In the genomic region with DNA sequence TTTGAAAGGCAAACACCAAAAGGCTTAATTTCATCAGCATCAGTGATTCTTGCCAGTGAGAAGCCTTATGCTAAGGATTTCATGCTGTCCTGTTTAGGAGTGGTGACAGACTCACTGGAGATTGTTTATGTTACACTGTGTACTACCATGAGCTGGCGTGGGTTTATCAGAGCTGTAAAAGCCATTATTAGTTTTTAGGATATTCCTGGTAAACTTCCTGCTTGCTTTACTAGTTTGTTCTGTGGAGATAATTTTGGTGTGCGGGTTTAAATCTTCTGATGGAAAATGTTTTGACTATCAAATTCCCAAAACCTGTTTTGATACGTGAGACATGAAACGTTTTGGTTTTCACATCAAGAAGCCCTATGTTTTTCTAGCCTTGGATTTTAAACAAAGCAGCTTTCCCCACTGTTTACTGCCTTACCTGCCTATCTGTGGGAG, we compare ENCODE assay signal across 16 cellular contexts. TPM values are rescaled to one million over a fixed set of nuclear protein-coding genes. Genes with fewer than 3 reads are reported as not detected.
A peak's percentile ranks its signal among the peaks of the same experiment; 100 is the strongest.
DNase-seq lines count a peak whose midpoint lies in the region; ATAC-seq, FAIRE-seq and TF ChIP-seq lines count a peak whose summit lies in the region.
"Had no signal": no experiment of that assay in that cellular context is flagged by ENCODE, and none has a peak within 500 bp of the region (broad histone marks: within the 10 kb centered on the region; RNA-seq: fewer than 3 reads in every experiment).

No MANE protein-coding gene starts in this region.

- WGBS in right lobe of liver (ENCODE audit: insufficient coverage, low coverage, low lambda C conversion rate, missing lambda C conversion rate) = 38% methylated on average over 4 of the region's 4 CpGs
- 86% methylated on average over 4 of the region's 4 CpGs for WGBS in HepG2 (ENCODE audit: low lambda C conversion rate)
- no CpG with 5 or more reads among the region's 4 CpGs for WGBS in mesendoderm (ENCODE audit: extremely low coverage, insufficient coverage, low lambda C conversion rate)

- H3K9ac ChIP-seq in HepG2 (ENCODE audit: insufficient read depth, low read depth, low read length) = no peak overlapping the region
- H3K9ac ChIP-seq in mesendoderm (ENCODE audit: low read length) = no peak overlapping the region
- H3K9ac ChIP-seq in neural progenitor cell = no peak overlapping the region

- H3K4me3 Mint-ChIP-seq in neural progenitor cell = no peak overlapping the region
- H3K4me3 Mint-ChIP-seq: activated CD4-positive, alpha-beta memory T cell treated with anti-CD3 and anti-CD28 coated beads, Interleukin-2, amount 10 ng/mL, durations not matched to agents 7 days and 5 days had no signal

- H3K9me3 ChIP-seq in right lobe of liver = no peaks in the 10 kb centered on the region
- no peaks in the 10 kb centered on the region for H3K9me3 ChIP-seq in HepG2 (ENCODE audit: low read length)
- no peaks in the 10 kb centered on the region for H3K9me3 ChIP-seq in neural progenitor cell (ENCODE audit: low read depth)

- H3K18ac ChIP-seq in mesendoderm (ENCODE audit: low read length) = no peak overlapping the region

- peaks cover 2% of the 10 kb centered on the region for H3K27me3 Mint-ChIP-seq in neural progenitor cell (ENCODE audit: insufficient read depth, low read depth)
- H3K27me3 Mint-ChIP-seq: naive B cell had no signal

- no peak overlapping the region for H3K4ac ChIP-seq in mesendoderm (ENCODE audit: low read depth, low read length)

- intact Hi-C loops in right lobe of liver (cut with DNase I) = no loop called here
- intact Hi-C loops in HepG2 (cut with micrococcal nuclease; ENCODE audit: unreplicated experiment) = no loop called here

- no peak overlapping the region for H3K56ac ChIP-seq in mesendoderm (ENCODE audit: low read length)

- TF ChIP-seq EP300 in HepG2 (IDR thresholded peaks at IDR 0.05; ENCODE audit: low read depth in 2 of 2, low read length in 2 of 2) (no peak), HepG2 (CRISPR knock-in tag; IDR thresholded peaks at IDR 0.05; ENCODE audit: borderline replicate concordance) (no peak)

- H3K27me3 ChIP-seq in right lobe of liver (no peaks in the 10 kb centered on the region), HepG2 (ENCODE audit: control insufficient read depth in 1 of 2, insufficient read depth in 2 of 2, low read length in 2 of 2) (no peaks in the 10 kb centered on the region), mesendoderm (ENCODE audit: insufficient read depth, low read length, poor library complexity) (no peaks in the 10 kb centered on the region), neural progenitor cell (no peaks in the 10 kb centered on the region)

- no peak overlapping the region for H2BK15ac ChIP-seq in mesendoderm (replicated peaks; ENCODE audit: low read depth)

- peaks cover 0 to 14% (median 1%) of the 10 kb centered on the region in 4 donors for H3K4me1 ChIP-seq in right lobe of liver
- H3K4me1 ChIP-seq in HepG2 (ENCODE audit: insufficient read depth, low read length) = peaks cover 16% of the 10 kb centered on the region
- peaks cover 10% of the 10 kb centered on the region for H3K4me1 ChIP-seq in mesendoderm (ENCODE audit: control insufficient read depth, low read depth, low read length)
- H3K4me1 ChIP-seq in neural progenitor cell = peaks cover 5% of the 10 kb centered on the region

- H3K4me2 ChIP-seq in HepG2 (ENCODE audit: low read depth, low read length) (no peak overlapping the region), mesendoderm (ENCODE audit: low read length) (no peak overlapping the region), neural progenitor cell (no peak overlapping the region)

- TF ChIP-seq CTCF in right lobe of liver (IDR thresholded peaks at IDR 0.05) (no peak), HepG2 (CRISPR knock-in tag; IDR thresholded peaks at IDR 0.05) (no peak), neural progenitor cell (IDR thresholded peaks at IDR 0.05) (no peak)

- no TSS peak for BruUV-seq in HepG2 (replicated peaks; lab: Mats Ljungman, UMichigan)

- H4K20me1 ChIP-seq in HepG2 (ENCODE audit: insufficient read depth, low read length) = no peaks in the 10 kb centered on the region; the same call in 1 of the 2 replicates
- H4K20me1 ChIP-seq in neural progenitor cell (ENCODE audit: low read depth) = no peaks in the 10 kb centered on the region

- no peak overlapping the region for H2BK120ac ChIP-seq in mesendoderm (ENCODE audit: low read depth, low read length)

- no peak for DNase-seq in right lobe of liver
- DNase-seq in HepG2 (ENCODE audit: low spot score) = no peak
- DNase-seq in fibroblast of gingiva (ENCODE audit: low read depth) = peak; percentile 66
- DNase-seq in mesendoderm = peak; percentile 57
- DNase-seq in neural progenitor cell (ENCODE audit: low spot score) = no peak
- DNase-seq in NCI-H1436 (lab: John Stamatoyannopoulos, UW) = no peak
- DNase-seq in activated CD4-positive, alpha-beta T cell treated with anti-CD3 and anti-CD28 coated beads, Interleukin-2, amount 50 U/mL, for 1 hour = no peak
- DNase-seq in middle frontal gyrus (ENCODE audit: extremely low spot score, low spot score) = no peak
- DNase-seq: activated CD4-positive, alpha-beta memory T cell treated with anti-CD3 and anti-CD28 coated beads, Interleukin-2, amount 10 ng/mL, durations not matched to agents 7 days and 5 days; activated naive CD4-positive, alpha-beta T cell; naive B cell; NCI-H1105 treated with DMSO at 0.1 percent for 48 hours; NCI-H446 treated with DMSO at 0.1 percent for 48 hours; RPMI8226; stimulated activated CD4-positive, alpha-beta T cell treated with anti-CD3 and anti-CD28 coated beads, Interleukin-12 subunit alpha, Interleukin-12 subunit beta, amount 100 ng/mL, for 4 hours; T-helper 9 cell had no signal

- peaks cover 5% of the 10 kb centered on the region for H3K9me3 Mint-ChIP-seq in neural progenitor cell
- H3K9me3 Mint-ChIP-seq: naive B cell had no signal

- H4K8ac ChIP-seq in mesendoderm (ENCODE audit: low read depth, low read length) = no peak overlapping the region

- H3K23ac ChIP-seq in mesendoderm (ENCODE audit: low read length) = no peak overlapping the region

- no peaks in the 10 kb centered on the region for H3F3A ChIP-seq in neural progenitor cell (ENCODE audit: low read depth)

- H3K79me1 ChIP-seq in mesendoderm (ENCODE audit: low read length) = peaks cover 27% of the 10 kb centered on the region

- TF ChIP-seq RAD21 in HepG2 (CRISPR knock-in tag; IDR thresholded peaks at IDR 0.05) = no peak

- H3K79me2 ChIP-seq in HepG2 (ENCODE audit: insufficient read depth, low read length) (peaks cover 31% of the 10 kb centered on the region), mesendoderm (ENCODE audit: control insufficient read depth, insufficient read depth, low read length) (peaks cover 65% of the 10 kb centered on the region), neural progenitor cell (ENCODE audit: low read depth) (peaks cover 60% of the 10 kb centered on the region)

- ATAC-seq in right lobe of liver (peak; percentile 38 to 77 (median 56)), HepG2 (no peak)

- no peak overlapping the region for H3K27ac Mint-ChIP-seq in neural progenitor cell
- H3K27ac Mint-ChIP-seq: activated CD4-positive, alpha-beta memory T cell treated with anti-CD3 and anti-CD28 coated beads, Interleukin-2, amount 10 ng/mL, durations not matched to agents 7 days and 5 days had no signal

- no peak overlapping the region for H2BK5ac ChIP-seq in mesendoderm (ENCODE audit: low read length)

- CTCF ChIA-PET in HepG2 (lab: Yijun Ruan, JAX; ENCODE audit: low intra/inter-chr PET ratio, low total read pairs) = no interaction called here

- H2AFZ ChIP-seq in HepG2 (ENCODE audit: low read length) = no peak overlapping the region
- no peak overlapping the region for H2AFZ ChIP-seq in neural progenitor cell (replicated peaks)

- H3K4me3 ChIP-seq in right lobe of liver (no peak overlapping the region), HepG2 (replicated peaks in 1 of 3; ENCODE audit: insufficient read depth in 1 of 3, low read depth in 2 of 3, low read length in 3 of 3) (no peak overlapping the region), mesendoderm (ENCODE audit: low read length) (no peak overlapping the region), neural progenitor cell (no peak overlapping the region)

- H3K36me3 ChIP-seq in right lobe of liver = no peaks in the 10 kb centered on the region
- no peaks in the 10 kb centered on the region for H3K36me3 ChIP-seq in HepG2 (replicated peaks in 1 of 2; ENCODE audit: control insufficient read depth in 1 of 2, insufficient read depth in 2 of 2, low read length in 2 of 2)
- H3K36me3 ChIP-seq in mesendoderm (ENCODE audit: control insufficient read depth, insufficient read depth, low read length) = no peaks in the 10 kb centered on the region
- H3K36me3 ChIP-seq in neural progenitor cell = no peaks in the 10 kb centered on the region

- no peak for TF ChIP-seq POLR2A in right lobe of liver (IDR thresholded peaks at IDR 0.05)
- no peak for TF ChIP-seq POLR2A in HepG2 (IDR thresholded peaks at IDR 0.05; ENCODE audit: insufficient read depth in 1 of 2, low read depth in 2 of 2, low read length in 2 of 2)

- FAIRE-seq in HepG2 (lab: Jason Lieb, UNC) = no peak

- POLR2A ChIA-PET in HepG2 (lab: Yijun Ruan, JAX) = interaction anchor here (1.3 to 1.7 kb wide), 2 partner anchors 11 to 15 kb away, joined by 4 to 5 read pairs; a partner anchor contains a TSS

- peaks cover 6% of the 10 kb centered on the region for H3K4me1 Mint-ChIP-seq in neural progenitor cell

- no peak overlapping the region for H2AK5ac ChIP-seq in mesendoderm (ENCODE audit: low read length)

- in situ Hi-C loops in HepG2 (cut with HindIII; ENCODE audit: extremely low pct_ligation_motif_present, low pct_unique_long_range_greater_than_20kb) = no loop called here

- H3K27ac ChIP-seq in right lobe of liver (no peak overlapping the region), HepG2 (ENCODE audit: extremely low read length, insufficient read depth, low read length) (no peak overlapping the region), mesendoderm (ENCODE audit: low read depth, low read length) (no peak overlapping the region), neural progenitor cell (no peak overlapping the region)

- peaks cover 28% of the 10 kb centered on the region for H3K36me3 Mint-ChIP-seq in neural progenitor cell

- no peak overlapping the region for H4K5ac ChIP-seq in mesendoderm (ENCODE audit: low read length)

RNA-seq across cellular contexts. Expression of a gene that starts 15.2 kb away (rescaled TPM):
- 10 to 100 TPM; 24.1 to 53.9 (median 35.8) TPM for total RNA-seq in right lobe of liver
- total RNA-seq in HepG2 (2016; rRNA removed; fragmentation: Illumina TruSeq; extraction: Trizol) = 21.8 and 32.0 TPM in 2 replicates
- total RNA-seq in HepG2 (2016; cell fraction: cytosol; rRNA removed; fragmentation: Illumina TruSeq; extraction: Trizol; ENCODE audit: low read depth) = 6.2 and 6.4 TPM in 2 replicates
- total RNA-seq in HepG2 (2016; cell fraction: insoluble cytoplasmic fraction; rRNA removed; fragmentation: Illumina TruSeq; extraction: Trizol) = 21.0 and 26.5 TPM in 2 replicates
- 8.1 and 10.1 TPM in 2 replicates for total RNA-seq in HepG2 (2016; cell fraction: membrane; rRNA removed; fragmentation: Illumina TruSeq; extraction: Trizol)
- 35.3 and 36.6 TPM in 2 replicates for total RNA-seq in HepG2 (2016; cell fraction: nucleus; rRNA removed; fragmentation: Illumina TruSeq; extraction: Trizol)
- polyA plus RNA-seq in HepG2 (2011; rRNA removed) = 16.2 and 19.6 TPM in 2 replicates
- 6.6 and 10.3 TPM in 2 replicates for polyA plus RNA-seq in HepG2 (2011; cell fraction: cytosol; rRNA removed)
- polyA plus RNA-seq in HepG2 (2011; cell fraction: nucleus; rRNA removed) = 19.9 and 28.8 TPM in 2 replicates
- polyA plus RNA-seq in HepG2 (2012) = 14.4 and 17.5 TPM in 2 replicates
- 0.42 and 0.76 TPM in 2 replicates for polyA plus RNA-seq in HepG2 (2016; cell fraction: cytosol; fragmentation: Illumina TruSeq; extraction: Trizol; ENCODE audit: low read depth)
- polyA plus RNA-seq in HepG2 (2016; cell fraction: insoluble cytoplasmic fraction; fragmentation: Illumina TruSeq; extraction: Trizol; ENCODE audit: low read depth) = 13.2 and 13.8 TPM in 2 replicates
- polyA plus RNA-seq in HepG2 (2016; cell fraction: membrane; fragmentation: Illumina TruSeq; extraction: Trizol; ENCODE audit: low read depth) = 1.9 and 2.3 TPM in 2 replicates
- 21.9 and 25.0 TPM in 2 replicates for polyA plus RNA-seq in HepG2 (2016; cell fraction: nucleus; fragmentation: Illumina TruSeq; extraction: Trizol; ENCODE audit: insufficient read depth, low read depth)
- polyA minus RNA-seq in HepG2 (2011; rRNA and poly(A)+ RNA removed; ENCODE audit: low replicate concordance) = 18.5 and 40.1 TPM in 2 replicates
- polyA minus RNA-seq in HepG2 (2011; cell fraction: cytosol; rRNA and poly(A)+ RNA removed) = 15.6 and 16.2 TPM in 2 replicates
- polyA minus RNA-seq in HepG2 (2011; cell fraction: nucleus; rRNA and poly(A)+ RNA removed) = 89.9 and 122 TPM in 2 replicates
- 24.7 TPM for polyA plus RNA-seq in mesendoderm (2013, experiment 1 of 2)
- polyA plus RNA-seq in mesendoderm (2013, experiment 2 of 2) = 24.3 TPM
- 36.5 and 61.7 TPM in 2 replicates for total RNA-seq in neural progenitor cell (ENCODE audit: low replicate concordance)

Comparison
In these comparisons a context has a peak if more than half of its experiments do, and no peak if none do; other contexts are left out.
1. DNase-seq: peak in fibroblast of gingiva (single experiment) and mesendoderm (single experiment); none in right lobe of liver (0 of 3), HepG2 (single experiment), neural progenitor cell (single experiment), NCI-H1436 (single experiment), activated CD4-positive, alpha-beta T cell treated with anti-CD3 and anti-CD28 coated beads, Interleukin-2, amount 50 U/mL, for 1 hour (single experiment) and middle frontal gyrus (single experiment).